ENCODE assay signal across 38 cellular contexts in genomic region chr1:202665417-202665816, GRCh38. TPM values are rescaled to one million over a fixed set of nuclear protein-coding genes. Genes with fewer than 3 reads are reported as not detected.
"Had no signal": no experiment of that assay in that cellular context is flagged by ENCODE, and none has a peak within 500 bp of the region (broad histone marks: within the 10 kb centered on the region; RNA-seq: fewer than 3 reads in every experiment).

No MANE protein-coding gene starts in this region.

- H3K9me3 ChIP-seq: ascending aorta had no signal

- H3K9me3 Mint-ChIP-seq: activated CD4-positive, alpha-beta memory T cell treated with anti-CD3 and anti-CD28 coated beads, Interleukin-2, amount 10 ng/mL, durations not matched to agents 7 days and 5 days; activated CD4-positive, alpha-beta T cell treated with anti-CD3 and anti-CD28 coated beads, Interleukin-2, amount 10 ng/mL, durations not matched to agents 7 days and 5 days; activated naive CD8-positive, alpha-beta T cell treated with anti-CD3 and anti-CD28 coated beads, Interleukin-2, amount 10 ng/mL, durations not matched to agents 7 days and 5 days; activated naive CD8-positive, alpha-beta T cell treated with anti-CD3 and anti-CD28 coated beads, Interleukin-2, amount 50 U/mL, for 24 hours; activated T-cell treated with anti-CD3 and anti-CD28 coated beads, Interleukin-2, amount 50 U/mL, for 24 hours; activated T-helper 2 cell treated with anti-CD3 and anti-CD28 coated beads, Interferon-gamma antibody, Interleukin-2, Interleukin-4, amounts not matched to agents 10 μg/mL and 5 μg/mL and 100 μg/mL, durations not matched to agents 14 hours and 24 hours and 36 hours; central memory CD8-positive, alpha-beta T cell; T-helper 1 cell treated with Interleukin-12 subunit alpha and Interleukin-12 subunit beta and Interleukin-4 antibody, amounts not matched to agents 30 μg/mL and 1 μg/mL, for 36 hours; T-helper 2 cell treated with Interferon-gamma antibody and Interleukin-4, amounts not matched to agents 5 μg/mL and 100 μg/mL, for 36 hours; WTC11 had no signal

- H3K4me1 Mint-ChIP-seq: activated CD4-positive, alpha-beta T cell treated with anti-CD3 and anti-CD28 coated beads for 36 hours; activated naive CD8-positive, alpha-beta T cell treated with anti-CD3 and anti-CD28 coated beads, Interleukin-2, amount 50 U/mL, for 24 hours; central memory CD8-positive, alpha-beta T cell had no signal

- H3K27me3 ChIP-seq: ascending aorta had no signal

- DNase-seq: activated CD4-positive, alpha-beta memory T cell treated with anti-CD3 and anti-CD28 coated beads, Interleukin-2, amount 10 ng/mL, durations not matched to agents 7 days and 5 days; activated CD4-positive, alpha-beta T cell treated with anti-CD3 and anti-CD28 coated beads for 1 hour; activated CD4-positive, alpha-beta T cell treated with anti-CD3 and anti-CD28 coated beads for 36 hours; activated CD4-positive, alpha-beta T cell treated with anti-CD3 and anti-CD28 coated beads for 48 hours; activated CD4-positive, alpha-beta T cell treated with anti-CD3 and anti-CD28 coated beads, Interleukin-2, amount 10 ng/mL, durations not matched to agents 7 days and 5 days; activated CD4-positive, alpha-beta T cell treated with anti-CD3 and anti-CD28 coated beads, Interleukin-2, amount 50 U/mL, for 48 hours; activated CD4-positive, CD25-positive, alpha-beta regulatory T cell; activated CD8-positive, alpha-beta memory T cell treated with anti-CD3 and anti-CD28 coated beads for 24 hours; activated CD8-positive, alpha-beta memory T cell treated with anti-CD3 and anti-CD28 coated beads, Interleukin-2, amount 10 ng/mL, durations not matched to agents 7 days and 5 days; activated CD8-positive, alpha-beta memory T cell treated with anti-CD3 and anti-CD28 coated beads, Interleukin-2, amount 50 U/mL, for 48 hours; activated CD8-positive, alpha-beta T cell treated with anti-CD3 and anti-CD28 coated beads, Interleukin-2, amount 10 ng/mL, durations not matched to agents 7 days and 5 days; activated effector memory CD4-positive, alpha-beta T cell treated with Interleukin-2 at 50 U/mL for 16 hours; activated gamma-delta T cell; activated naive CD4-positive, alpha-beta T cell treated with anti-CD3 and anti-CD28 coated beads, Interleukin-2, amount 50 U/mL, for 16 hours; activated naive CD4-positive, alpha-beta T cell treated with Interleukin-2 at 50 U/mL for 16 hours; activated naive CD8-positive, alpha-beta T cell treated with anti-CD3 and anti-CD28 coated beads, Interleukin-2, amount 10 ng/mL, durations not matched to agents 7 days and 5 days; activated naive CD8-positive, alpha-beta T cell treated with anti-CD3 and anti-CD28 coated beads, Interleukin-2, amount 50 U/mL, for 24 hours; activated T-cell treated with anti-CD3 and anti-CD28 coated beads, Interleukin-2, amount 50 U/mL, for 24 hours; activated T-cell treated with anti-CD3 and anti-CD28 coated beads, Interleukin-2, amount 50 U/mL, for 48 hours; amygdala; anterior cingulate cortex; caudate nucleus; cerebellar nuclear complex; T-helper 1 cell; T-helper 2 cell; T-helper 9 cell; WERI-Rb-1 had no signal

- H3K27ac ChIP-seq: ascending aorta, cardiac muscle cell, WERI-Rb-1 had no signal

- H3K36me3 Mint-ChIP-seq: activated CD8-positive, alpha-beta memory T cell treated with anti-CD3 and anti-CD28 coated beads, Interleukin-2, amount 10 ng/mL, durations not matched to agents 7 days and 5 days; activated naive CD8-positive, alpha-beta T cell treated with anti-CD3 and anti-CD28 coated beads, Interleukin-2, amount 10 ng/mL, durations not matched to agents 7 days and 5 days; brain; WTC11 had no signal

- H3K4me1 ChIP-seq: ascending aorta had no signal

- FAIRE-seq: bronchial epithelial cell had no signal

- H3K27ac Mint-ChIP-seq: activated CD4-positive, alpha-beta memory T cell treated with anti-CD3 and anti-CD28 coated beads, Interleukin-2, amount 10 ng/mL, durations not matched to agents 7 days and 5 days; activated CD4-positive, alpha-beta T cell treated with anti-CD3 and anti-CD28 coated beads for 36 hours; activated CD4-positive, alpha-beta T cell treated with anti-CD3 and anti-CD28 coated beads, Interleukin-2, amount 10 ng/mL, durations not matched to agents 7 days and 5 days; activated CD8-positive, alpha-beta memory T cell treated with anti-CD3 and anti-CD28 coated beads, Interleukin-2, amount 10 ng/mL, durations not matched to agents 7 days and 5 days; activated CD8-positive, alpha-beta T cell treated with anti-CD3 and anti-CD28 coated beads, Interleukin-2, amount 10 ng/mL, durations not matched to agents 7 days and 5 days; activated naive CD8-positive, alpha-beta T cell; activated naive CD8-positive, alpha-beta T cell treated with anti-CD3 and anti-CD28 coated beads, Interleukin-2, amount 10 ng/mL, durations not matched to agents 7 days and 5 days; activated naive CD8-positive, alpha-beta T cell treated with anti-CD3 and anti-CD28 coated beads, Interleukin-2, amount 50 U/mL, for 24 hours; activated T-cell treated with anti-CD3 and anti-CD28 coated beads, Interleukin-2, amount 50 U/mL, for 24 hours; activated T-helper 2 cell treated with anti-CD3 and anti-CD28 coated beads, Interferon-gamma antibody, Interleukin-2, Interleukin-4, amounts not matched to agents 10 μg/mL and 5 μg/mL and 100 μg/mL, durations not matched to agents 14 hours and 24 hours and 36 hours; brain; T-helper 1 cell treated with Interleukin-12 subunit alpha and Interleukin-12 subunit beta and Interleukin-4 antibody, amounts not matched to agents 30 μg/mL and 1 μg/mL, for 36 hours; T-helper 2 cell treated with Interferon-gamma antibody and Interleukin-4, amounts not matched to agents 5 μg/mL and 100 μg/mL, for 36 hours had no signal

- H3K36me3 ChIP-seq: ascending aorta, cardiac muscle cell, WERI-Rb-1 had no signal

- ATAC-seq: activated CD4-positive, alpha-beta T cell treated with anti-CD3 and anti-CD28 coated beads for 36 hours; activated CD4-positive, CD25-positive, alpha-beta regulatory T cell treated with anti-CD3 and anti-CD28 coated beads, Interleukin-2, amount 50 U/mL, for 24 hours; activated CD8-positive, alpha-beta memory T cell treated with anti-CD3 and anti-CD28 coated beads, Interleukin-2, amount 10 ng/mL, durations not matched to agents 7 days and 5 days; activated CD8-positive, alpha-beta T cell treated with anti-CD3 and anti-CD28 coated beads, Interleukin-2, amount 10 ng/mL, durations not matched to agents 7 days and 5 days; activated naive CD8-positive, alpha-beta T cell treated with anti-CD3 and anti-CD28 coated beads, Interleukin-2, amount 50 U/mL, for 24 hours; WTC11 had no signal

- H3K4me3 ChIP-seq: ascending aorta, cardiac muscle cell had no signal

- H3K4me3 Mint-ChIP-seq: activated CD4-positive, alpha-beta memory T cell treated with anti-CD3 and anti-CD28 coated beads, Interleukin-2, amount 10 ng/mL, durations not matched to agents 7 days and 5 days; activated CD4-positive, alpha-beta T cell treated with anti-CD3 and anti-CD28 coated beads for 36 hours; activated CD4-positive, alpha-beta T cell treated with anti-CD3 and anti-CD28 coated beads, Interleukin-2, amount 10 ng/mL, durations not matched to agents 7 days and 5 days; activated CD8-positive, alpha-beta memory T cell treated with anti-CD3 and anti-CD28 coated beads, Interleukin-2, amount 10 ng/mL, durations not matched to agents 7 days and 5 days; activated CD8-positive, alpha-beta T cell treated with anti-CD3 and anti-CD28 coated beads, Interleukin-2, amount 10 ng/mL, durations not matched to agents 7 days and 5 days; activated naive CD8-positive, alpha-beta T cell; activated naive CD8-positive, alpha-beta T cell treated with anti-CD3 and anti-CD28 coated beads, Interleukin-2, amount 10 ng/mL, durations not matched to agents 7 days and 5 days; activated naive CD8-positive, alpha-beta T cell treated with anti-CD3 and anti-CD28 coated beads, Interleukin-2, amount 50 U/mL, for 24 hours; activated T-cell treated with anti-CD3 and anti-CD28 coated beads, Interleukin-2, amount 50 U/mL, for 24 hours; brain; central memory CD8-positive, alpha-beta T cell; T-helper 1 cell treated with Interleukin-12 subunit alpha and Interleukin-12 subunit beta and Interleukin-4 antibody, amounts not matched to agents 30 μg/mL and 1 μg/mL, for 36 hours; T-helper 2 cell treated with Interferon-gamma antibody and Interleukin-4, amounts not matched to agents 5 μg/mL and 100 μg/mL, for 36 hours; WTC11 had no signal

RNA-seq across cellular contexts. Expression of gene SYT2, which starts 44.8 kb away (rescaled TPM):
- total RNA-seq: activated CD4-positive, alpha-beta memory T cell treated with anti-CD3 and anti-CD28 coated beads, Interleukin-2, amount 10 ng/mL, durations not matched to agents 7 days and 5 days; activated CD4-positive, alpha-beta T cell treated with anti-CD3 and anti-CD28 coated beads for 36 hours; activated CD4-positive, alpha-beta T cell treated with anti-CD3 and anti-CD28 coated beads, Interleukin-2, amount 10 ng/mL, durations not matched to agents 7 days and 5 days; activated CD8-positive, alpha-beta memory T cell treated with anti-CD3 and anti-CD28 coated beads, Interleukin-2, amount 10 ng/mL, durations not matched to agents 7 days and 5 days; activated CD8-positive, alpha-beta T cell treated with anti-CD3 and anti-CD28 coated beads, Interleukin-2, amount 10 ng/mL, durations not matched to agents 7 days and 5 days; activated naive CD8-positive, alpha-beta T cell treated with anti-CD3 and anti-CD28 coated beads, Interleukin-2, amount 10 ng/mL, durations not matched to agents 7 days and 5 days; activated T-helper 2 cell treated with anti-CD3 and anti-CD28 coated beads, Interferon-gamma antibody, Interleukin-2, Interleukin-4, amounts not matched to agents 10 μg/mL and 5 μg/mL and 100 μg/mL, durations not matched to agents 14 hours and 24 hours and 36 hours; ascending aorta had no signal
